Comparison of ENCODE assay signal across 8 cellular contexts in genomic region chr2:54329482-54330225, GRCh38.
DNase-seq lines count a peak whose midpoint lies in the region; ATAC-seq lines count a peak whose summit lies in the region.

No MANE protein-coding gene starts in this region.

- peak overlapping the region; percentile 1 for H3K4me3 ChIP-seq in mucosa of stomach (ENCODE audit: low read length)

- DNase-seq in DMS 273 (lab: John Stamatoyannopoulos, UW; ENCODE audit: unreplicated experiment) = peak; percentile 59
- peak; percentile 59 for DNase-seq in NCI-H1417 treated with DMSO at 0.1 percent for 48 hours (lab: John Stamatoyannopoulos, UW)
- DNase-seq in caudate nucleus (lab: John Stamatoyannopoulos, UW) = peak in 1 of 61 donors; percentile 13
- no peak for DNase-seq in posterior cingulate gyrus

- no peaks in the 10 kb centered on the region for H3K9me3 ChIP-seq in mucosa of stomach (ENCODE audit: control insufficient read depth, low read length)

- peak overlapping the region; percentile 98 for H3K27ac ChIP-seq in caudate nucleus (ENCODE audit: low read depth, low read length)

- H3K4me1 ChIP-seq in mucosa of stomach (ENCODE audit: control insufficient read depth, insufficient read depth, low read length) = peaks cover 16% of the 10 kb centered on the region

- ATAC-seq in HG03045 (IDR thresholded peaks at IDR 0.05; ENCODE audit: unreplicated experiment) (no peak), GM21619 (IDR thresholded peaks at IDR 0.05; ENCODE audit: unreplicated experiment) (no peak), HG02885 (IDR thresholded peaks at IDR 0.05; ENCODE audit: poor library complexity, unreplicated experiment) (no peak)

- no peaks in the 10 kb centered on the region for H3K36me3 ChIP-seq in mucosa of stomach (ENCODE audit: control insufficient read depth, insufficient read depth, low read length)

- H3K9ac ChIP-seq in mucosa of stomach (ENCODE audit: low read length) = peak overlapping the region; percentile 68

- peaks cover 12% of the 10 kb centered on the region for H3K27me3 ChIP-seq in mucosa of stomach (ENCODE audit: control insufficient read depth, insufficient read depth, low read length)

- intact Hi-C loops in posterior cingulate gyrus (cut with DNase I) = loop anchor here (5.0 to 10.0 kb wide), 5 partner anchors 55 to 395 kb away; partner anchors contain the start of genes EML6 and SPTBN1

Comparison
In these comparisons a context has a peak if more than half of its experiments do, and no peak if none do; other contexts are left out.
1. DNase-seq: peak in DMS 273 (single experiment) and NCI-H1417 treated with DMSO at 0.1 percent for 48 hours (single experiment); none in posterior cingulate gyrus (0 of 10).